ENCODE assay signal across 22 cellular contexts in the genomic region with DNA sequence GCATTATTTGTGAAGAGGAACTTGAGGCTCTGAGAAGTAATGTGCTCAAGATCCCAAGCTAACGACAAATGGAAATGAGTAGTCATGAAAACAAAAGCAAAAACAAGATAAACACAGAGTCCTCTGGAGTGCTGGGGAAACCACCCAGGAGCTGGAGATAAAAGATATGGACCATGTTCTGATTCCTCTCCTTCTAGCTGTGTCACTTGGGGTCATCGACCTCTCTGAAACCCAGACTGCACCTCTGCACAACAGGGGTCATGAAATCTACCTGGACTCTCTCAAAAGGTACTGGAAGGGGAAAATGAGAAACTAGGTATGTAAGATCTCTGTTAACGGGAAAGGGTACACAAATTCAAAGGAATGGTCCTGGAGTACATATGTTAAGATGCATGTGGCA. TPM values are rescaled to one million over a fixed set of nuclear protein-coding genes. Genes with fewer than 3 reads are reported as not detected.
A peak's percentile ranks its signal among the peaks of the same experiment; 100 is the strongest.
DNase-seq lines count a peak whose midpoint lies in the region; ATAC-seq and TF ChIP-seq lines count a peak whose summit lies in the region.
"Had no signal": no experiment of that assay in that cellular context is flagged by ENCODE, and none has a peak within 500 bp of the region (broad histone marks: within the 10 kb centered on the region; RNA-seq: fewer than 3 reads in every experiment).

No MANE protein-coding gene starts in this region.

- no peaks in the 10 kb centered on the region; the same call in 1 of the 2 replicates for H3K36me3 ChIP-seq in GM06990 (ENCODE audit: control insufficient read depth, insufficient read depth, low read length)
- H3K36me3 ChIP-seq: HAP-1 had no signal

- peaks cover 17% of the 10 kb centered on the region for H3K27me3 Mint-ChIP-seq in activated T-helper 17 cell treated with anti-CD3 and anti-CD28 coated beads, Interleukin-2, amount 50 U/mL, for 72 hours

- no peaks in the 10 kb centered on the region for H3K27me3 ChIP-seq in GM06990 (replicated peaks; ENCODE audit: control insufficient read depth, insufficient read depth, low read length)

- H3K27ac Mint-ChIP-seq in activated T-helper 17 cell treated with anti-CD3 and anti-CD28 coated beads, Interleukin-2, amount 50 U/mL, for 72 hours, result peak overlapping the region; percentile 16
- H3K27ac Mint-ChIP-seq: CD8-positive, alpha-beta memory T cell; GM23338 had no signal

- H3K4me3 Mint-ChIP-seq in activated T-helper 17 cell treated with anti-CD3 and anti-CD28 coated beads, Interleukin-2, amount 50 U/mL, for 72 hours, result no peak overlapping the region
- H3K4me3 Mint-ChIP-seq: CD8-positive, alpha-beta memory T cell; GM23338 had no signal

- H3K36me3 Mint-ChIP-seq in activated T-helper 17 cell treated with anti-CD3 and anti-CD28 coated beads, Interleukin-2, amount 50 U/mL, for 72 hours (ENCODE audit: low read depth), result no peaks in the 10 kb centered on the region
- H3K36me3 Mint-ChIP-seq: CD8-positive, alpha-beta memory T cell had no signal

- ATAC-seq in activated T-helper 17 cell treated with anti-CD3 and anti-CD28 coated beads, Interleukin-2, amount 50 U/mL, for 72 hours (replicated peaks), result no peak
- ATAC-seq in GM21825 (IDR thresholded peaks at IDR 0.05; ENCODE audit: unreplicated experiment) (no peak), HG03159 (IDR thresholded peaks at IDR 0.05; ENCODE audit: unreplicated experiment) (no peak)
- ATAC-seq: GM23338, Right ventricle myocardium inferior had no signal

- peak overlapping the region; percentile 15; the same call in 1 of the 2 replicates for H3K4me3 ChIP-seq in GM06990 (replicated peaks; ENCODE audit: low read depth, low read length)
- H3K4me3 ChIP-seq: GM23338, HAP-1 had no signal

- peaks cover 59% of the 10 kb centered on the region for H3K4me1 Mint-ChIP-seq in activated T-helper 17 cell treated with anti-CD3 and anti-CD28 coated beads, Interleukin-2, amount 50 U/mL, for 72 hours

- no peaks in the 10 kb centered on the region for H3K9me3 Mint-ChIP-seq in activated T-helper 17 cell treated with anti-CD3 and anti-CD28 coated beads, Interleukin-2, amount 50 U/mL, for 72 hours
- H3K9me3 Mint-ChIP-seq: CD8-positive, alpha-beta memory T cell; GM23338 had no signal

- DNase-seq in GM06990 (ENCODE audit: extremely low read depth, insufficient read length) (no peak), GM13976 (ENCODE audit: low spot score) (peak; percentile 6), iPS-NIHi7 (ENCODE audit: extremely low spot score) (peak; percentile 7)
- DNase-seq in effector CD4-positive, alpha-beta T cell, result no peak
- DNase-seq: Calu3; CD8-positive, alpha-beta memory T cell; DMS153; KG1; NCI-H1694; NCI-H2081; NCI-H2171; NCI-H345; NCI-H774 had no signal

- in situ Hi-C loops in GM13976 (cut with MboI; ENCODE audit: low sequenced_read_pairs, unreplicated experiment), result no loop called here

- TF ChIP-seq CTCF in GM06990 (IDR thresholded peaks at IDR 0.05; ENCODE audit: insufficient read depth, low read length, poor library complexity, severe bottlenecking) (no peak), GM13976 (IDR thresholded peaks at IDR 0.05; ENCODE audit: borderline replicate concordance, control extremely low read depth, extremely low read depth, insufficient read depth, missing control alignments) (no peak)

RNA-seq across cellular contexts. Expression of gene PGLYRP4, which starts 6.5 kb away (rescaled TPM):
- under 1 TPM; 0.22 to 0.26 TPM for total RNA-seq in activated T-helper 17 cell treated with anti-CD3 and anti-CD28 coated beads, Interleukin-2, amount 50 U/mL, for 72 hours
- total RNA-seq: CD8-positive, alpha-beta memory T cell; Daoy; GM23338; HT1080; Right ventricle myocardium inferior; SK-MEL-5 had no signal

RNA-seq across cellular contexts. Expression of gene S100A9, which starts 15.5 kb away (rescaled TPM):
- total RNA-seq in activated T-helper 17 cell treated with anti-CD3 and anti-CD28 coated beads, Interleukin-2, amount 50 U/mL, for 72 hours, result under 1 TPM in 1 of 2 donors, not detected in 1; 0.66 TPM
- total RNA-seq: Daoy, GM23338, HT1080, SK-MEL-5 had no signal

RNA-seq across cellular contexts. Expression of gene PGLYRP3, which starts 29.4 kb away (rescaled TPM):
- total RNA-seq in activated T-helper 17 cell treated with anti-CD3 and anti-CD28 coated beads, Interleukin-2, amount 50 U/mL, for 72 hours, result not detected
- total RNA-seq: Calu3; CD8-positive, alpha-beta memory T cell; Daoy; GM23338; HT1080; Right ventricle myocardium inferior; SK-MEL-5 had no signal

RNA-seq across cellular contexts. Expression of gene S100A12, which starts 33.2 kb away (rescaled TPM):
- not detected for total RNA-seq in activated T-helper 17 cell treated with anti-CD3 and anti-CD28 coated beads, Interleukin-2, amount 50 U/mL, for 72 hours
- total RNA-seq: Calu3; CD8-positive, alpha-beta memory T cell; Daoy; GM23338; HT1080; SK-MEL-5 had no signal

RNA-seq across cellular contexts. Expression of gene S100A8, which starts 48.7 kb away (rescaled TPM):
- total RNA-seq in activated T-helper 17 cell treated with anti-CD3 and anti-CD28 coated beads, Interleukin-2, amount 50 U/mL, for 72 hours, result not detected
- total RNA-seq: Calu3; CD8-positive, alpha-beta memory T cell; Daoy; GM23338; HT1080; SK-MEL-5 had no signal

Comparison
In these comparisons a context has a peak if more than half of its experiments do, and no peak if none do; other contexts are left out.
1. DNase-seq: peak in GM13976 (single experiment) and iPS-NIHi7 (single experiment); none in GM06990 (single experiment) and effector CD4-positive, alpha-beta T cell (single experiment).